In genomic region chr19:17336872-17337674, GRCh38 we compare ENCODE assay signal across 8 cellular contexts. TPM values are rescaled to one million over a fixed set of nuclear protein-coding genes. Genes with fewer than 3 reads are reported as not detected.
DNase-seq lines count a peak whose midpoint lies in the region; TF ChIP-seq lines count a peak whose summit lies in the region.

A gene with protein sequence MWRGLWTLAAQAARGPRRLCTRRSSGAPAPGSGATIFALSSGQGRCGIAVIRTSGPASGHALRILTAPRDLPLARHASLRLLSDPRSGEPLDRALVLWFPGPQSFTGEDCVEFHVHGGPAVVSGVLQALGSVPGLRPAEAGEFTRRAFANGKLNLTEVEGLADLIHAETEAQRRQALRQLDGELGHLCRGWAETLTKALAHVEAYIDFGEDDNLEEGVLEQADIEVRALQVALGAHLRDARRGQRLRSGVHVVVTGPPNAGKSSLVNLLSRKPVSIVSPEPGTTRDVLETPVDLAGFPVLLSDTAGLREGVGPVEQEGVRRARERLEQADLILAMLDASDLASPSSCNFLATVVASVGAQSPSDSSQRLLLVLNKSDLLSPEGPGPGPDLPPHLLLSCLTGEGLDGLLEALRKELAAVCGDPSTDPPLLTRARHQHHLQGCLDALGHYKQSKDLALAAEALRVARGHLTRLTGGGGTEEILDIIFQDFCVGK (plus strand): TSS chr19:17337553. CDS start chr19:17337612, 59 bp downstream.

- DNase-seq in ELF-1 (ENCODE audit: low read depth, low spot score) (peak; percentile 99), H7 (peak; percentile 96), M059J (ENCODE audit: low read depth) (peak; percentile 99), SHP77 (lab: John Stamatoyannopoulos, UW) (peak; percentile 99), fibroblast of pulmonary artery (ENCODE audit: low read depth) (peak; percentile 99)
- DNase-seq in activated effector memory CD4-positive, alpha-beta T cell treated with Interleukin-2 at 50 U/mL for 16 hours: peak; percentile 93

- H3K27me3 ChIP-seq in H7 (ENCODE audit: control insufficient read depth, insufficient read depth, low read length): no peaks in the 10 kb centered on the region

- peak within 1 kb of the TSS; percentile 86 to 96 (median 94) for H3K27ac Mint-ChIP-seq in nephron
- H3K27ac Mint-ChIP-seq in stimulated activated naive CD8-positive, alpha-beta T cell treated with anti-CD3 and anti-CD28 coated beads, Interleukin-15, Interleukin-2, amounts not matched to agents 100 ng/mL and 50 ng/mL, for 24 hours: peak within 1 kb of the TSS; percentile 96

- peaks cover 9% of the 10 kb centered on the region for H3K36me3 Mint-ChIP-seq in nephron (ENCODE audit: low read depth)
- H3K36me3 Mint-ChIP-seq in stimulated activated naive CD8-positive, alpha-beta T cell treated with anti-CD3 and anti-CD28 coated beads, Interleukin-15, Interleukin-2, amounts not matched to agents 100 ng/mL and 50 ng/mL, for 24 hours (ENCODE audit: low read depth): peaks cover 10% of the 10 kb centered on the region

- H3K4me1 Mint-ChIP-seq in nephron: peaks cover 17% of the 10 kb centered on the region
- peaks cover 41% of the 10 kb centered on the region for H3K4me1 Mint-ChIP-seq in stimulated activated naive CD8-positive, alpha-beta T cell treated with anti-CD3 and anti-CD28 coated beads, Interleukin-15, Interleukin-2, amounts not matched to agents 100 ng/mL and 50 ng/mL, for 24 hours (ENCODE audit: low read depth)

- H3K4me3 ChIP-seq in H7 (ENCODE audit: insufficient read depth, low read depth, low read length) (peak within 1 kb of the TSS; percentile 93), fibroblast of pulmonary artery (replicated peaks; ENCODE audit: low read depth, low read length) (peak within 1 kb of the TSS; percentile 95)

- peak within 1 kb of the TSS; percentile 87 to 93 (median 91) for H3K4me3 Mint-ChIP-seq in nephron
- H3K4me3 Mint-ChIP-seq in stimulated activated naive CD8-positive, alpha-beta T cell treated with anti-CD3 and anti-CD28 coated beads, Interleukin-15, Interleukin-2, amounts not matched to agents 100 ng/mL and 50 ng/mL, for 24 hours: peak within 1 kb of the TSS; percentile 94

- no peak for TF ChIP-seq CTCF in fibroblast of pulmonary artery (IDR thresholded peaks at IDR 0.05; ENCODE audit: low read length, missing control alignments)
- no peak for TF ChIP-seq CTCF in nephron (IDR thresholded peaks at IDR 0.05; ENCODE audit: unreplicated experiment in 3 of 3)

- H3K9me3 Mint-ChIP-seq in nephron: no peaks in the 10 kb centered on the region
- H3K9me3 Mint-ChIP-seq in stimulated activated naive CD8-positive, alpha-beta T cell treated with anti-CD3 and anti-CD28 coated beads, Interleukin-15, Interleukin-2, amounts not matched to agents 100 ng/mL and 50 ng/mL, for 24 hours: no peaks in the 10 kb centered on the region

- H3K36me3 ChIP-seq in H7 (replicated peaks; ENCODE audit: control insufficient read depth, insufficient read depth, low read length): peaks cover 4% of the 10 kb centered on the region

- no peaks in the 10 kb centered on the region for H3K27me3 Mint-ChIP-seq in nephron (ENCODE audit: low read depth)
- no peaks in the 10 kb centered on the region for H3K27me3 Mint-ChIP-seq in stimulated activated naive CD8-positive, alpha-beta T cell treated with anti-CD3 and anti-CD28 coated beads, Interleukin-15, Interleukin-2, amounts not matched to agents 100 ng/mL and 50 ng/mL, for 24 hours

RNA-seq across cellular contexts. Expression of the gene that starts here (rescaled TPM):
- 63.0 and 64.9 TPM in 2 replicates for total RNA-seq in H7 (2014; rRNA removed; shearing (Covaris generic))
- total RNA-seq in M059J (2014; rRNA removed; shearing (Covaris generic)): 9.6 and 16.8 TPM in 2 replicates

Comparison
In these comparisons a context has a peak if more than half of its experiments do, and no peak if none do; other contexts are left out.
1. Peak in every context shown above with its lines: DNase-seq and H3K4me3 ChIP-seq.